Comparison of ENCODE assay signal across 13 cellular contexts in the genomic region with DNA sequence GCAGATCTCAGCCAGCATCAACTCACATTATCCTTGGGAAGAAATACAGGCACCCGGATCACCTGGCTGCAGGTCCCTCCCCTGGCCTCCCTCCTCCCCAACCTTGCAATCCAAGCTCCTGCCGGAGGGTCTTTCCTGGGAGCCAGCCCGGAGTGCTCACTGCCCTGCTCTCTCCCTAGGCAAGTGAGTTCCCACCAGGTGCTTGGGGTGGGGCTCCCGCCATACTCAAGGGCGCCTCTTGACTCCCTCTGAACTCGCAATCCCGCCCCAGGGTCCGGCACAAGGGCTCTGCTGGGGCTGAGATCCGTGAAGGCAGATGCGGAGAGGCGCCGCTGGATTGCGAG. TPM values are rescaled to one million over a fixed set of nuclear protein-coding genes. Genes with fewer than 3 reads are reported as not detected.
DNase-seq lines count a peak whose midpoint lies in the region; ATAC-seq and TF ChIP-seq lines count a peak whose summit lies in the region.
"Had no signal": no experiment of that assay in that cellular context is flagged by ENCODE, and none has a peak within 500 bp of the region (broad histone marks: within the 10 kb centered on the region; RNA-seq: fewer than 3 reads in every experiment).

No MANE protein-coding gene starts in this region.

- H3K27me3 ChIP-seq in colonic mucosa: no peaks in the 10 kb centered on the region
- peaks cover 0 to 12% (median 6%) of the 10 kb centered on the region in 4 donors for H3K27me3 ChIP-seq in upper lobe of left lung

- no peak for TF ChIP-seq CTCF in colonic mucosa (IDR thresholded peaks at IDR 0.05)
- no peak for TF ChIP-seq CTCF in mesothelial cell of epicardium (IDR thresholded peaks at IDR 0.05; ENCODE audit: unreplicated experiment)
- TF ChIP-seq CTCF in upper lobe of left lung (IDR thresholded peaks at IDR 0.05): no peak

- no peak for ATAC-seq in activated naive CD8-positive, alpha-beta T cell treated with anti-CD3 and anti-CD28 coated beads, Interleukin-2, amount 50 U/mL, for 24 hours
- no peak for ATAC-seq in upper lobe of left lung (ENCODE audit: low FRiP score in 2 of 2)

- 15 to 22% methylated on average over 6 to 13 of the region's 13 CpGs for WGBS in upper lobe of left lung, 2 donors

- H3K27ac ChIP-seq in colonic mucosa (peak overlapping the region; percentile 83), upper lobe of left lung (peak overlapping the region; percentile 20 to 87 (median 76))

- H3K9me3 ChIP-seq in colonic mucosa: no peaks in the 10 kb centered on the region
- no peaks in the 10 kb centered on the region for H3K9me3 ChIP-seq in upper lobe of left lung

- H3K27ac Mint-ChIP-seq in activated naive CD8-positive, alpha-beta T cell: no peak overlapping the region
- H3K27ac Mint-ChIP-seq in activated naive CD8-positive, alpha-beta T cell treated with anti-CD3 and anti-CD28 coated beads, Interleukin-2, amount 50 U/mL, for 24 hours: no peak overlapping the region
- no peak overlapping the region for H3K27ac Mint-ChIP-seq in mesothelial cell of epicardium

- peaks cover 9% of the 10 kb centered on the region for H3K4me1 ChIP-seq in colonic mucosa
- H3K4me1 ChIP-seq in upper lobe of left lung: peaks cover 16 to 38% (median 26%) of the 10 kb centered on the region in 4 donors

- no peaks in the 10 kb centered on the region for H3K9me3 Mint-ChIP-seq in activated naive CD8-positive, alpha-beta T cell (ENCODE audit: low read depth)
- no peaks in the 10 kb centered on the region for H3K9me3 Mint-ChIP-seq in activated naive CD8-positive, alpha-beta T cell treated with anti-CD3 and anti-CD28 coated beads, Interleukin-2, amount 50 U/mL, for 24 hours
- H3K9me3 Mint-ChIP-seq in mesothelial cell of epicardium: no peaks in the 10 kb centered on the region

- peaks cover 2% of the 10 kb centered on the region for H3K4me1 Mint-ChIP-seq in activated naive CD8-positive, alpha-beta T cell (ENCODE audit: low read depth)
- peaks cover 4% of the 10 kb centered on the region for H3K4me1 Mint-ChIP-seq in activated naive CD8-positive, alpha-beta T cell treated with anti-CD3 and anti-CD28 coated beads, Interleukin-2, amount 50 U/mL, for 24 hours
- peaks cover 9% of the 10 kb centered on the region for H3K4me1 Mint-ChIP-seq in mesothelial cell of epicardium

- no peaks in the 10 kb centered on the region for H3K36me3 ChIP-seq in colonic mucosa
- no peaks in the 10 kb centered on the region for H3K36me3 ChIP-seq in upper lobe of left lung

- H3K4me3 ChIP-seq in colonic mucosa: peak overlapping the region; percentile 50
- H3K4me3 ChIP-seq in upper lobe of left lung: peak overlapping the region in 3 of 4 donors; percentile 78 to 80 (median 79)

- H3K4me3 Mint-ChIP-seq in activated naive CD8-positive, alpha-beta T cell: peak overlapping the region; percentile 7
- no peak overlapping the region for H3K4me3 Mint-ChIP-seq in activated naive CD8-positive, alpha-beta T cell treated with anti-CD3 and anti-CD28 coated beads, Interleukin-2, amount 50 U/mL, for 24 hours
- H3K4me3 Mint-ChIP-seq in mesothelial cell of epicardium: peak overlapping the region; percentile 72

- TF ChIP-seq POLR2A in upper lobe of left lung (IDR thresholded peaks at IDR 0.05): no peak

- no peak for DNase-seq in activated naive CD8-positive, alpha-beta T cell treated with anti-CD3 and anti-CD28 coated beads, Interleukin-2, amount 50 U/mL, for 24 hours
- DNase-seq in colonic mucosa (no peak), mesothelial cell of epicardium (ENCODE audit: low spot score in 2 of 2, unreplicated experiment in 2 of 2) (no peak), upper lobe of left lung (no peak), NK-92 (lab: John Stamatoyannopoulos, UW; ENCODE audit: unreplicated experiment) (no peak), UCSD-AML1 (lab: John Stamatoyannopoulos, UW; ENCODE audit: unreplicated experiment) (no peak)
- DNase-seq in activated naive CD4-positive, alpha-beta T cell (lab: John Stamatoyannopoulos, UW): no peak
- DNase-seq: activated T-cell treated with anti-CD3 and anti-CD28 coated beads, Interleukin-2, amount 50 U/mL, for 48 hours; AML-193; dermis blood vessel endothelial cell; stimulated activated CD4-positive, alpha-beta T cell treated with anti-CD3 and anti-CD28 coated beads, Interleukin-12 subunit alpha, Interleukin-12 subunit beta, amount 100 ng/mL, for 4 hours; stimulated activated naive CD4-positive, alpha-beta T cell treated with Interleukin-2 at 50 U/mL for 16 hours had no signal

- no peaks in the 10 kb centered on the region for H3K36me3 Mint-ChIP-seq in activated naive CD8-positive, alpha-beta T cell
- H3K36me3 Mint-ChIP-seq in activated naive CD8-positive, alpha-beta T cell treated with anti-CD3 and anti-CD28 coated beads, Interleukin-2, amount 50 U/mL, for 24 hours (ENCODE audit: low read depth): no peaks in the 10 kb centered on the region
- no peaks in the 10 kb centered on the region for H3K36me3 Mint-ChIP-seq in mesothelial cell of epicardium

- no peak for TF ChIP-seq EP300 in upper lobe of left lung (IDR thresholded peaks at IDR 0.05)

- peaks cover 3% of the 10 kb centered on the region for H3K27me3 Mint-ChIP-seq in activated naive CD8-positive, alpha-beta T cell
- H3K27me3 Mint-ChIP-seq in activated naive CD8-positive, alpha-beta T cell treated with anti-CD3 and anti-CD28 coated beads, Interleukin-2, amount 50 U/mL, for 24 hours: peaks cover 20% of the 10 kb centered on the region
- H3K27me3 Mint-ChIP-seq in mesothelial cell of epicardium (ENCODE audit: low read depth): peaks cover 11% of the 10 kb centered on the region

- H3K9ac ChIP-seq in colonic mucosa (ENCODE audit: low read depth in 2 of 2, low read length in 2 of 2): peak overlapping the region; percentile 69 to 94

- intact Hi-C loops in colonic mucosa (cut with DNase I): no loop called here

RNA-seq across cellular contexts. Expression of a gene that starts 1.2 kb away (rescaled TPM):
- total RNA-seq in colonic mucosa (100 to 1,000 TPM in 1 of 2 donors, 10 to 100 TPM in 1; 57.2 to 110 TPM), mesothelial cell of epicardium (28.3 to 29.2 TPM (median 28.4 TPM) in 3 replicates), upper lobe of left lung (10 to 100 TPM; 24.2 to 57.8 (median 35.6) TPM)
